In genomic region chr20:57390604-57391438, GRCh38 we compare ENCODE assay signal across 8 cellular contexts. TPM values are rescaled to one million over a fixed set of nuclear protein-coding genes. Genes with fewer than 3 reads are reported as not detected.
DNase-seq lines count a peak whose midpoint lies in the region; ATAC-seq, FAIRE-seq and TF ChIP-seq lines count a peak whose summit lies in the region.

RBM38 (plus strand) TSS chr20:57391396; CDS start chr20:57391582, 186 bp downstream.

- H3K27me3 ChIP-seq in WERI-Rb-1 (ENCODE audit: insufficient read depth, low read depth, severe bottlenecking) (no peaks in the 10 kb centered on the region), bronchial epithelial cell (ENCODE audit: control insufficient read depth, insufficient read depth, low read length) (no peaks in the 10 kb centered on the region)

- DNase-seq in GM10248 (ENCODE audit: extremely low spot score) (peak; percentile 95), NCI-H1092 (lab: John Stamatoyannopoulos, UW) (peak; percentile 70), WERI-Rb-1 (peak; percentile 55), bronchial epithelial cell (ENCODE audit: low read depth) (no peak), iris pigment epithelial cell (ENCODE audit: low read depth) (peak; percentile 49)
- peak; percentile 66 to 78 for DNase-seq in stimulated activated CD4-positive, alpha-beta T cell treated with anti-CD3 and anti-CD28 coated beads, Interleukin-12 subunit alpha, Interleukin-12 subunit beta, amount 100 ng/mL, for 24 hours (ENCODE audit: low read depth in 2 of 2)

- H3K4me1 ChIP-seq in HEK293 (ENCODE audit: control insufficient read depth, insufficient read depth, low read length), result no peaks in the 10 kb centered on the region; the same call in 1 of the 2 replicates

- H3K9me3 ChIP-seq in HEK293 (ENCODE audit: control insufficient read depth, insufficient read depth, low read depth, low read length) (no peaks in the 10 kb centered on the region), WERI-Rb-1 (ENCODE audit: severe bottlenecking) (no peaks in the 10 kb centered on the region)

- H3K36me3 ChIP-seq in HEK293 (ENCODE audit: control insufficient read depth in 2 of 2, insufficient read depth in 1 of 2, low read length in 2 of 2) (peaks cover 0 to 35% of the 10 kb centered on the region in 2 experiments; a peak in 1 of 3 replicates), WERI-Rb-1 (peaks cover 29% of the 10 kb centered on the region), bronchial epithelial cell (ENCODE audit: control insufficient read depth, insufficient read depth, low read length) (peaks cover 6% of the 10 kb centered on the region)

- POLR2A ChIA-PET in GM10248 (lab: Yijun Ruan, JAX) (interaction anchor here (0.6 to 2.4 kb wide), 5 partner anchors 8 to 1034 kb away, joined by 3 to 15 read pairs (median 6); no protein-coding TSS in a partner anchor), HEK293 (lab: Yijun Ruan, JAX) (interaction anchor here (1.0 to 1.2 kb wide), 3 partner anchors 11 to 45 kb away, joined by 3 to 4 read pairs (median 4); no protein-coding TSS in a partner anchor)

- no peak for ATAC-seq in GM18861 (IDR thresholded peaks at IDR 0.05; ENCODE audit: unreplicated experiment)

- no peak for FAIRE-seq in bronchial epithelial cell (lab: Jason Lieb, UNC)

- TF ChIP-seq CTCF in GM10248 (IDR thresholded peaks at IDR 0.05; ENCODE audit: control extremely low read depth, extremely low read depth, low read depth, missing control alignments) (no peak), HEK293 (tag by site-specific recombination; IDR thresholded peaks at IDR 0.05) (no peak), WERI-Rb-1 (IDR thresholded peaks at IDR 0.05; ENCODE audit: low read depth, low read length) (no peak), bronchial epithelial cell (IDR thresholded peaks at IDR 0.05; ENCODE audit: insufficient read depth, low read length, severe bottlenecking) (no peak)

- CTCF ChIA-PET in GM10248 (lab: Yijun Ruan, JAX) (interaction anchor here (0.9 to 3.4 kb wide), 11 partner anchors 8 to 108 kb away, joined by 3 to 18 read pairs (median 3); no protein-coding TSS in a partner anchor), HEK293 (lab: Yijun Ruan, JAX) (interaction anchor here (0.9 to 1.5 kb wide), 2 partner anchors 9 to 108 kb away, joined by 5 to 7 read pairs; no protein-coding TSS in a partner anchor)

- H3K4me3 ChIP-seq in HEK293 (ENCODE audit: low read depth, low read length) (peak within 1 kb of the TSS; percentile 73), WERI-Rb-1 (ENCODE audit: low read depth, low read length) (peak within 1 kb of the TSS; percentile 67), bronchial epithelial cell (ENCODE audit: low read depth, low read length) (peak within 1 kb of the TSS; percentile 65)

- peak within 1 kb of the TSS; percentile 74; the same call in 1 of the 2 replicates for H3K27ac ChIP-seq in HEK293 (ENCODE audit: extremely low read depth, low read depth, low read length)
- peak within 1 kb of the TSS; percentile 78 for H3K27ac ChIP-seq in WERI-Rb-1

TF ChIP-seq in HEK293, 187 proteins besides CTCF, POLR2A, EP300 and RAD21 (continues in another document):
- TF ChIP-seq ZNF202 (tag by site-specific recombination; IDR thresholded peaks at IDR 0.05; ENCODE audit: borderline replicate concordance) (0 out of 2 replicates have a peak, but pooled peaks have one; percentile 14), ZNF37A (tag by site-specific recombination; IDR thresholded peaks at IDR 0.05) (no peak), ZNF324 (tag by site-specific recombination; IDR thresholded peaks at IDR 0.05) (no peak), TCF7L2 (IDR thresholded peaks at IDR 0.05; ENCODE audit: borderline replicate concordance, low read depth, low read length) (no peak), ZBTB8A (tag by site-specific recombination; IDR thresholded peaks at IDR 0.05) (peak; percentile 90), ZNF433 (tag by site-specific recombination; IDR thresholded peaks at IDR 0.05; ENCODE audit: low read depth) (no peak), ZNF658 (tag by site-specific recombination; IDR thresholded peaks at IDR 0.05) (no peak), ZFP41 (tag by site-specific recombination; IDR thresholded peaks at IDR 0.05; ENCODE audit: borderline replicate concordance) (no peak), ZNF501 (tag by site-specific recombination; IDR thresholded peaks at IDR 0.05) (no peak), ZNF830 (tag by site-specific recombination; IDR thresholded peaks at IDR 0.05; ENCODE audit: low read depth) (no peak), PRDM4 (tag by site-specific recombination; IDR thresholded peaks at IDR 0.05) (no peak), MZF1 (tag by site-specific recombination; IDR thresholded peaks at IDR 0.05; ENCODE audit: borderline replicate concordance) (no peak), ZSCAN23 (tag by site-specific recombination; IDR thresholded peaks at IDR 0.05) (no peak), ZNF510 (tag by site-specific recombination; IDR thresholded peaks at IDR 0.05; ENCODE audit: insufficient replicate concordance) (no peak), ZNF157 (tag by site-specific recombination; IDR thresholded peaks at IDR 0.05) (no peak), ZNF311 (tag by site-specific recombination; IDR thresholded peaks at IDR 0.05; ENCODE audit: borderline replicate concordance) (no peak), PATZ1 (tag by site-specific recombination; IDR thresholded peaks at IDR 0.05) (peak; percentile 27), ZNF521 (tag by site-specific recombination; IDR thresholded peaks at IDR 0.05) (no peak), FEZF1 (tag by site-specific recombination; IDR thresholded peaks at IDR 0.05) (no peak), ZNF335 (tag by site-specific recombination; conservative IDR thresholded peaks at IDR 0.05) (peak; percentile 49)
- TF ChIP-seq, protein P1, sequence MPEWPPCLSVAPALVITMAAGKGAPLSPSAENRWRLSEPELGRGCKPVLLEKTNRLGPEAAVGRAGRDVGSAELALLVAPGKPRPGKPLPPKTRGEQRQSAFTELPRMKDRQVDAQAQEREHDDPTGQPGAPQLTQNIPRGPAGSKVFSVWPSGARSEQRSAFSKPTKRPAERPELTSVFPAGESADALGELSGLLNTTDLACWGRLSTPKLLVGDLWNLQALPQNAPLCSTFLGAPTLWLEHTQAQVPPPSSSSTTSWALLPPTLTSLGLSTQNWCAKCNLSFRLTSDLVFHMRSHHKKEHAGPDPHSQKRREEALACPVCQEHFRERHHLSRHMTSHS (tag by site-specific recombination; IDR thresholded peaks at IDR 0.05), result no peak
- TF ChIP-seq, protein P2, sequence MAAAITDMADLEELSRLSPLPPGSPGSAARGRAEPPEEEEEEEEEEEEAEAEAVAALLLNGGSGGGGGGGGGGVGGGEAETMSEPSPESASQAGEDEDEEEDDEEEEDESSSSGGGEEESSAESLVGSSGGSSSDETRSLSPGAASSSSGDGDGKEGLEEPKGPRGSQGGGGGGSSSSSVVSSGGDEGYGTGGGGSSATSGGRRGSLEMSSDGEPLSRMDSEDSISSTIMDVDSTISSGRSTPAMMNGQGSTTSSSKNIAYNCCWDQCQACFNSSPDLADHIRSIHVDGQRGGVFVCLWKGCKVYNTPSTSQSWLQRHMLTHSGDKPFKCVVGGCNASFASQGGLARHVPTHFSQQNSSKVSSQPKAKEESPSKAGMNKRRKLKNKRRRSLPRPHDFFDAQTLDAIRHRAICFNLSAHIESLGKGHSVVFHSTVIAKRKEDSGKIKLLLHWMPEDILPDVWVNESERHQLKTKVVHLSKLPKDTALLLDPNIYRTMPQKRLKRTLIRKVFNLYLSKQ (tag by site-specific recombination; IDR thresholded peaks at IDR 0.05; ENCODE audit: borderline replicate concordance), result no peak

RNA-seq across cellular contexts. Expression of gene RBM38, which starts in this region (rescaled TPM):
- 6.8 and 7.6 TPM in 2 replicates for total RNA-seq in bronchial epithelial cell
